Comparison of ENCODE assay signal across 23 cellular contexts in the genomic region with DNA sequence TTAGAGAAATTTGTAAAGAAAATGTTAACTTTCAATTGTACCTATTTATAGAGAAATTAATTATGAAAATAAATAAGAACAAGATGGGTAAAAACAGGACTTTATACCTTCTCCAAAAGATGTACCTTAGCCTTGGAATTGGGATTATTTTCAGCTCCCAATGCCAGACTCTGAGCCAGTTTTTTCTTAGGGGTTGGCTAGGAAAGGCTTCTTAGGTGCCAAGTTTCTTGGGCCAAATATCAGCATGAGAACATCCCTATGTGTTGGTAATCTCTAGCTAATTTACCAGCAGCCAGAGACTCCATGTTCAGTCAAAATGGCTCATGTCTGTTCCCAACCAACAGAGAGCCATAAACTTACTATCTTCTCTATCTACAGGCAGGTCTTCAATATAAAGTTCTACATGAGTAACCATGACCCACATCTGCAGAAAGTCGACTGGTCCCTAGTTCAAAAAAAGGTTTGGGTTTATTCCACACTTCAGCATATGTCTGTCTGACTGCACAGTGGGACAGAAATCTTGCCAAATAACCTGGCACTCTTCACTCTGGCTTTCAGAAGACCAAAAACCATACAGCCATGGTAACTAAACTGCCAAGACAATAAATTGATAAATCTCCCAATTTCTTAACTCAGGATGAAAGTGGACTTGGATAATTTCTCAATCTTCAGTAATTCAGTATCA.
"Had no signal": no experiment of that assay in that cellular context is flagged by ENCODE, and none has a peak within 500 bp of the region (broad histone marks: within the 10 kb centered on the region; RNA-seq: fewer than 3 reads in every experiment).

No MANE protein-coding gene starts in this region.

- H3K4me3 ChIP-seq: ovary, psoas muscle, right lobe of liver, sigmoid colon, stomach, thoracic aorta, thyroid gland, tibial nerve, upper lobe of left lung, vagina had no signal

- H3K36me3 ChIP-seq: ovary, right lobe of liver, sigmoid colon, stomach, thoracic aorta, thyroid gland, tibial nerve, upper lobe of left lung, vagina had no signal

- H3K4me1 ChIP-seq: parathyroid adenoma, psoas muscle, right lobe of liver, sigmoid colon, stomach, thyroid gland, tibial nerve, upper lobe of left lung, vagina had no signal

- H3K9ac ChIP-seq: parathyroid adenoma had no signal

- H2AFZ ChIP-seq: parathyroid adenoma had no signal

- H3K27ac ChIP-seq: ovary, parathyroid adenoma, psoas muscle, right lobe of liver, sigmoid colon, stomach, thoracic aorta, thyroid gland, tibial nerve, upper lobe of left lung, vagina had no signal

- H3K27me3 ChIP-seq: ovary, right lobe of liver, sigmoid colon, stomach, thyroid gland, tibial nerve, upper lobe of left lung, vagina had no signal

- DNase-seq: nephron progenitor cell; occipital lobe; ovary; posterior cingulate gyrus; psoas muscle; right cardiac atrium; right lobe of liver; sigmoid colon; small intestine; stimulated activated CD4-positive, alpha-beta T cell treated with anti-CD3 and anti-CD28 coated beads, Interleukin-15, amount 100 ng/mL, for 24 hours; stimulated activated CD4-positive, alpha-beta T cell treated with anti-CD3 and anti-CD28 coated beads, Interleukin-2, amount 100 ng/mL, for 24 hours; stimulated activated CD4-positive, alpha-beta T cell treated with anti-CD3 and anti-CD28 coated beads, Interleukin-2, amount 100 ng/mL, for 48 hours; stimulated activated CD4-positive, alpha-beta T cell treated with anti-CD3 and anti-CD28 coated beads, Interleukin-4, amount 100 ng/mL, for 24 hours; stimulated activated naive B cell treated with anti-CD40 and anti-IgM and Interleukin-4, amounts not matched to agents 10 μg/mL and 1 μg/mL and 100 μg/mL, for 72 hours; stimulated activated naive CD4-positive, alpha-beta T cell treated with Interleukin-2 at 50 U/mL for 16 hours; stomach; thyroid gland; trophoblast cell; upper lobe of left lung had no signal

- H3K9me3 ChIP-seq: ovary, psoas muscle, right lobe of liver, thoracic aorta, thyroid gland, vagina had no signal
